ENCODE assay signal across 18 cellular contexts in the genomic region with DNA sequence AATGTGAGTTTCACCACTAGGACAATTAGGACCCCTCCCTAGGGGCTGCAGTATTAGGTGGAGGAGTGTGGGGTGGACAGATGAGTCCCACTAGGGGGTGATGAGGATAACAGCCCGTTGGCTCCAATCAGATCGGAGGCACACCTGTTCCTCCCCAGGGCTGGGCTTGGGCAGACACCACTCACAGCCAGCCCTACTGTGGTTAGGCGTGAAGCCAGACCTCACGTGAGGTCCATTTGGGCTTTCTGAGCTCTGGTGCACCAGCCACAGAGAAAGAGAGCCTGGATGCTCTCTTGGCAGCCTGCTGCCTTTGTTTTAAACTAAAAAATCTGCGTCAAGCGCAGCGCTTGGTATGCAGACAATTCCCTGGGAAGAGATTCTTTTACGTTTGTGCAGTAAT.
"Had no signal": no experiment of that assay in that cellular context is flagged by ENCODE, and none has a peak within 500 bp of the region (broad histone marks: within the 10 kb centered on the region; RNA-seq: fewer than 3 reads in every experiment).

No MANE protein-coding gene starts in this region.

- H3K36me3 Mint-ChIP-seq: naive thymus-derived CD4-positive, alpha-beta T cell; stimulated activated effector memory CD8-positive, alpha-beta T cell treated with anti-CD3 and anti-CD28 coated beads, Interleukin-12 subunit alpha, Interleukin-12 subunit beta, amount 100 ng/mL, for 72 hours; type B pancreatic cell had no signal

- H3K4me1 ChIP-seq: heart left ventricle, pancreas, prostate gland, suprapubic skin, thyroid gland had no signal

- H3K9me3 ChIP-seq: pancreas, prostate gland, thyroid gland had no signal

- DNase-seq: dermis blood vessel endothelial cell; effector CD4-positive, alpha-beta T cell; foreskin melanocyte; heart left ventricle; hypothalamus; kidney glomerular epithelial cell; mesendoderm; naive thymus-derived CD4-positive, alpha-beta T cell; occipital lobe; pancreas; stimulated activated CD4-positive, alpha-beta T cell treated with anti-CD3 and anti-CD28 coated beads, Interleukin-4, amount 100 ng/mL, for 1 hour; stimulated activated CD8-positive, alpha-beta memory T cell treated with anti-CD3 and anti-CD28 coated beads, Interleukin-4, amount 100 ng/mL, for 48 hours; stimulated activated naive CD8-positive, alpha-beta T cell treated with anti-CD3 and anti-CD28 coated beads, Interleukin-15, Interleukin-2, amounts not matched to agents 100 U/mL and 50 U/mL, for 24 hours; thyroid gland had no signal

- H3K27ac ChIP-seq: heart left ventricle, pancreas, prostate gland, suprapubic skin, thyroid gland had no signal

- H3K4me3 ChIP-seq: heart left ventricle, pancreas, prostate gland, suprapubic skin, thyroid gland had no signal

- H3K36me3 ChIP-seq: heart left ventricle, pancreas, prostate gland, suprapubic skin, thyroid gland had no signal

- H3K4me3 Mint-ChIP-seq: naive thymus-derived CD4-positive, alpha-beta T cell; stimulated activated effector memory CD8-positive, alpha-beta T cell treated with anti-CD3 and anti-CD28 coated beads, Interleukin-12 subunit alpha, Interleukin-12 subunit beta, amount 100 ng/mL, for 72 hours had no signal

- H3K27me3 ChIP-seq: thyroid gland had no signal

- H3K27ac Mint-ChIP-seq: naive thymus-derived CD4-positive, alpha-beta T cell; stimulated activated effector memory CD8-positive, alpha-beta T cell treated with anti-CD3 and anti-CD28 coated beads, Interleukin-12 subunit alpha, Interleukin-12 subunit beta, amount 100 ng/mL, for 72 hours; type B pancreatic cell had no signal
